ENCODE assay signal across 8 cellular contexts in genomic region chr17:80544655-80545498, GRCh38. TPM values are rescaled to one million over a fixed set of nuclear protein-coding genes. Genes with fewer than 3 reads are reported as not detected.
DNase-seq lines count a peak whose midpoint lies in the region; ATAC-seq and TF ChIP-seq lines count a peak whose summit lies in the region.

RPTOR (plus strand) TSS chr17:80544838; CDS start chr17:80545630, 792 bp downstream.

- H3K36me3 ChIP-seq in BJ (ENCODE audit: control insufficient read depth, insufficient read depth, low read length) (peaks cover 1% of the 10 kb centered on the region; the same call in 1 of the 2 replicates), fibroblast of lung (ENCODE audit: control insufficient read depth, insufficient read depth, low read length) (no peaks in the 10 kb centered on the region)

- H4K20me1 ChIP-seq in fibroblast of lung (ENCODE audit: control insufficient read depth, extremely low read depth, insufficient read depth, low read length) = no peaks in the 10 kb centered on the region

- H3K4me3 Mint-ChIP-seq in naive B cell = peak within 1 kb of the TSS; percentile 86 to 97 (median 92)

- H2AFZ ChIP-seq in fibroblast of lung (ENCODE audit: low read length) = peak within 1 kb of the TSS; percentile 95

- peaks cover 44% of the 10 kb centered on the region for H3K79me2 ChIP-seq in fibroblast of lung (ENCODE audit: control insufficient read depth, insufficient read depth, low read length)

- no peak for TF ChIP-seq CTCF in BJ (IDR thresholded peaks at IDR 0.05; ENCODE audit: insufficient read depth, low read depth, low read length)
- no peak for TF ChIP-seq CTCF in RWPE1 (conservative IDR thresholded peaks at IDR 0.05; ENCODE audit: low read depth)
- TF ChIP-seq CTCF in fibroblast of lung (conservative IDR thresholded peaks at IDR 0.05 in 1 of 2, IDR thresholded peaks at IDR 0.05 in 1 of 2; ENCODE audit: low read depth in 1 of 2, low read length in 2 of 2) = no peak

- H3K4me3 ChIP-seq in BJ (ENCODE audit: low read depth, low read length) (peak within 1 kb of the TSS; percentile 98), fibroblast of lung (replicated peaks in 1 of 4; ENCODE audit: control extremely low read depth in 1 of 4, insufficient read depth in 1 of 4, low read depth in 3 of 4, low read length in 4 of 4) (peak within 1 kb of the TSS; percentile 80 to 90 (median 86))

- peak within 1 kb of the TSS; percentile 91 to 95 (median 92) for H3K27ac Mint-ChIP-seq in naive B cell

- peak within 1 kb of the TSS; percentile 71 for H3K27ac ChIP-seq in RWPE1
- peak within 1 kb of the TSS; percentile 93 for H3K27ac ChIP-seq in fibroblast of lung (ENCODE audit: insufficient read depth, low read length)

- CTCF ChIA-PET in BJ (lab: Yijun Ruan, JAX) = interaction anchor here (1.1 to 1.6 kb wide), 2 partner anchors 10 to 23 kb away, joined by 3 to 4 read pairs; no protein-coding TSS in a partner anchor
- CTCF ChIA-PET in RWPE1 (lab: Yijun Ruan, JAX) = interaction anchor here (0.6 kb wide), 2 partner anchors 54 to 543 kb away, joined by 3 read pairs; no protein-coding TSS in a partner anchor

- POLR2A ChIA-PET in BJ (lab: Charles Lee) = interaction anchor here (0.5 kb wide), 1 partner anchor 549 kb away, joined by 3 read pairs; no protein-coding TSS in a partner anchor
- POLR2A ChIA-PET in RWPE1 (lab: Yijun Ruan, JAX; ENCODE audit: low non-redundant PET) = no interaction called here

- H3K27me3 ChIP-seq in BJ (ENCODE audit: control insufficient read depth, insufficient read depth, low read length) (no peaks in the 10 kb centered on the region; the same call in 1 of the 2 replicates), fibroblast of lung (ENCODE audit: control insufficient read depth, insufficient read depth, low read length) (no peaks in the 10 kb centered on the region)

- H3K4me2 ChIP-seq in fibroblast of lung (ENCODE audit: extremely low read depth, insufficient read depth, low read length) = peak within 1 kb of the TSS; percentile 94

- H3K36me3 Mint-ChIP-seq in naive B cell = no peaks in the 10 kb centered on the region

- peak; percentile 45 for DNase-seq in BJ (ENCODE audit: low read depth)
- peak; percentile 93 to 94 for DNase-seq in Kasumi-1 (lab: John Stamatoyannopoulos, UW)
- DNase-seq in RWPE1 (ENCODE audit: low spot score) = peak; percentile 90
- peak; percentile 78 to 81 for DNase-seq in activated T-helper 1 cell treated with anti-CD3 and anti-CD28 coated beads, Interleukin-2, amount 50 U/mL, for 16 hours (ENCODE audit: low read depth in 1 of 2, low spot score in 1 of 2)
- DNase-seq in fibroblast of lung (ENCODE audit: low read depth in 2 of 2) = peak; percentile 89 to 92
- peak; percentile 85 for DNase-seq in naive B cell
- DNase-seq in stimulated activated CD8-positive, alpha-beta memory T cell treated with anti-CD3 and anti-CD28 coated beads, Interleukin-7, amount 100 ng/mL, for 48 hours (ENCODE audit: extremely low read depth in 1 of 2, low read depth in 1 of 2) = peak; percentile 74 to 87

- ATAC-seq in GM19467 (IDR thresholded peaks at IDR 0.05; ENCODE audit: unreplicated experiment) (peak; percentile 73), naive B cell (ENCODE audit: low read depth in 2 of 2) (peak; percentile 98 to 99)

- peaks cover 18 to 39% (median 28%) of the 10 kb centered on the region in 3 donors for H3K4me1 Mint-ChIP-seq in naive B cell

- peaks cover 13 to 15% (median 13%) of the 10 kb centered on the region in 3 donors for H3K27me3 Mint-ChIP-seq in naive B cell

- peak within 1 kb of the TSS; percentile 94 for H3K9ac ChIP-seq in fibroblast of lung (ENCODE audit: insufficient read depth, low read length)

- peaks cover 3% of the 10 kb centered on the region for H3K4me1 ChIP-seq in fibroblast of lung (ENCODE audit: control insufficient read depth, extremely low read depth, insufficient read depth, low read length)

- H3K9me3 Mint-ChIP-seq in naive B cell = no peaks in the 10 kb centered on the region

- no peaks in the 10 kb centered on the region for H3K9me3 ChIP-seq in fibroblast of lung (ENCODE audit: control insufficient read depth, insufficient read depth, low read depth, low read length)

RNA-seq across cellular contexts. Expression of gene RPTOR, which starts in this region (rescaled TPM):
- polyA plus RNA-seq in BJ (2011; rRNA removed) (5.5 and 10.8 TPM in 2 replicates), fibroblast of lung (6.7 and 11.0 TPM in 2 replicates), naive B cell (ENCODE audit: low read depth in 6 of 6) (10 to 100 TPM in 2 of 6 donors, 1 to 10 TPM in 4; 5.5 to 13.9 (median 9.0) TPM)
- polyA minus RNA-seq in BJ (2011; rRNA and poly(A)+ RNA removed) = 14.6 and 26.6 TPM in 2 replicates
- 15.2 and 22.8 TPM in 2 replicates for total RNA-seq in fibroblast of lung
- 12.7 and 17.5 TPM in 2 replicates for polyA plus RNA-seq in fibroblast of lung (2012)
- polyA minus RNA-seq in fibroblast of lung (ENCODE audit: low replicate concordance) = 40.5 and 125 TPM in 2 replicates

Comparison
In these comparisons a context has a peak if more than half of its experiments do, and no peak if none do; other contexts are left out.
1. Peak in every context shown above with its lines: DNase-seq, ATAC-seq, H3K4me3 ChIP-seq and H3K27ac ChIP-seq.